8 cellular contexts compared by ENCODE assay signal in genomic region chr11:83063073-83063754, GRCh38. TPM values are rescaled to one million over a fixed set of nuclear protein-coding genes. Genes with fewer than 3 reads are reported as not detected.
DNase-seq lines count a peak whose midpoint lies in the region; ATAC-seq and TF ChIP-seq lines count a peak whose summit lies in the region.

No MANE protein-coding gene starts in this region.

- H3K9me3 ChIP-seq in SJCRH30 (replicated peaks) (no peaks in the 10 kb centered on the region), gastroesophageal sphincter (no peaks in the 10 kb centered on the region)

- H3K27me3 Mint-ChIP-seq in stimulated activated naive CD8-positive, alpha-beta T cell treated with anti-CD3 and anti-CD28 coated beads, Interleukin-15, amount 100 ng/mL, for 72 hours: no peaks in the 10 kb centered on the region

- CTCF ChIA-PET in AG04449 (lab: Yijun Ruan, JAX): interaction anchor here (1.1 to 1.7 kb wide), 2 partner anchors 136 to 162 kb away, joined by 4 to 5 read pairs; partner anchors contain the start of gene DDIAS

- H3K27ac Mint-ChIP-seq in stimulated activated naive CD8-positive, alpha-beta T cell treated with anti-CD3 and anti-CD28 coated beads, Interleukin-15, amount 100 ng/mL, for 72 hours: peak overlapping the region; percentile 92 to 99

- H3K27ac ChIP-seq in SJCRH30 (peak overlapping the region; percentile 49), gastroesophageal sphincter (peak overlapping the region in 2 of 4 donors; percentile 8 to 49)

- H3K9me3 Mint-ChIP-seq in stimulated activated naive CD8-positive, alpha-beta T cell treated with anti-CD3 and anti-CD28 coated beads, Interleukin-15, amount 100 ng/mL, for 72 hours: peaks cover 0 to 4% of the 10 kb centered on the region in 2 donors

- H3K27me3 ChIP-seq in SJCRH30 (no peaks in the 10 kb centered on the region), gastroesophageal sphincter (no peaks in the 10 kb centered on the region)

- H3K36me3 ChIP-seq in SJCRH30 (no peaks in the 10 kb centered on the region), gastroesophageal sphincter (no peaks in the 10 kb centered on the region)

- 47 to 54% methylated on average over 6 to 7 of the region's 7 CpGs for WGBS in gastroesophageal sphincter (ENCODE audit: low coverage in 1 of 2), 2 donors

- peak; percentile 60 for ATAC-seq in GM18858 (IDR thresholded peaks at IDR 0.05; ENCODE audit: unreplicated experiment)
- peak; percentile 60 for ATAC-seq in HG02970 (IDR thresholded peaks at IDR 0.05; ENCODE audit: low FRiP score, unreplicated experiment)
- peak; percentile 44 for ATAC-seq in gastroesophageal sphincter
- ATAC-seq in stimulated activated naive CD8-positive, alpha-beta T cell treated with anti-CD3 and anti-CD28 coated beads, Interleukin-15, amount 100 ng/mL, for 72 hours: peak; percentile 81

- no peak for TF ChIP-seq EP300 in gastroesophageal sphincter (IDR thresholded peaks at IDR 0.05)

- no peak for TF ChIP-seq POLR2A in gastroesophageal sphincter (IDR thresholded peaks at IDR 0.05)

- peak overlapping the region; percentile 74 to 93 for H3K4me3 Mint-ChIP-seq in stimulated activated naive CD8-positive, alpha-beta T cell treated with anti-CD3 and anti-CD28 coated beads, Interleukin-15, amount 100 ng/mL, for 72 hours

- TF ChIP-seq CTCF in AG04449 (IDR thresholded peaks at IDR 0.05; ENCODE audit: insufficient read depth, low read length, missing control alignments) (no peak), gastroesophageal sphincter (IDR thresholded peaks at IDR 0.05) (no peak)

- no peak overlapping the region for H3K4me3 ChIP-seq in AG04449 (ENCODE audit: low read depth, low read length)
- H3K4me3 ChIP-seq in SJCRH30: peak overlapping the region; percentile 37
- peak overlapping the region in 1 of 2 donors; percentile 2 for H3K4me3 ChIP-seq in gastroesophageal sphincter

- H3K4me1 ChIP-seq in SJCRH30: peaks cover 17% of the 10 kb centered on the region
- H3K4me1 ChIP-seq in gastroesophageal sphincter: peaks cover 0 to 8% (median 0%) of the 10 kb centered on the region in 3 donors

- DNase-seq in AG04449 (ENCODE audit: low read depth, low spot score) (peak; percentile 40), SJCRH30 (peak; percentile 40 to 62), NCI-H82 treated with DMSO at 0.1 percent for 48 hours (lab: John Stamatoyannopoulos, UW; ENCODE audit: unreplicated experiment) (no peak)
- no peak for DNase-seq in stimulated activated naive CD8-positive, alpha-beta T cell treated with anti-CD3 and anti-CD28 coated beads, Interleukin-15, amount 100 ng/mL, for 72 hours
- DNase-seq in stimulated activated CD4-positive, alpha-beta T cell treated with anti-CD3 and anti-CD28 coated beads, Interleukin-2, amount 100 ng/mL, for 24 hours: no peak

- H3K4me1 Mint-ChIP-seq in stimulated activated naive CD8-positive, alpha-beta T cell treated with anti-CD3 and anti-CD28 coated beads, Interleukin-15, amount 100 ng/mL, for 72 hours: peaks cover 68% of the 10 kb centered on the region

- POLR2A ChIA-PET in AG04449 (lab: Yijun Ruan, JAX): interaction anchor here (0.9 to 1.4 kb wide), 2 partner anchors 11 to 29 kb away, joined by 3 to 10 read pairs; no protein-coding TSS in a partner anchor

RNA-seq across cellular contexts. Expression of gene RAB30, which starts 8.5 kb away (rescaled TPM):
- total RNA-seq in SJCRH30 (2014; rRNA removed; shearing (Covaris generic)): 8.0 and 8.2 TPM in 2 replicates
- total RNA-seq in gastroesophageal sphincter: 10 to 100 TPM; 18.7 to 36.6 (median 27.5) TPM

Comparison
In these comparisons a context has a peak if more than half of its experiments do, and no peak if none do; other contexts are left out.
1. DNase-seq: peak in AG04449 (single experiment) and SJCRH30 (2 of 2); none in stimulated activated naive CD8-positive, alpha-beta T cell treated with anti-CD3 and anti-CD28 coated beads, Interleukin-15, amount 100 ng/mL, for 72 hours (0 of 2), NCI-H82 treated with DMSO at 0.1 percent for 48 hours (single experiment) and stimulated activated CD4-positive, alpha-beta T cell treated with anti-CD3 and anti-CD28 coated beads, Interleukin-2, amount 100 ng/mL, for 24 hours (0 of 2).
2. Peak in every context shown above with its lines, with median percentiles within 50 percentile points of each other: ATAC-seq.